17 cellular contexts compared by ENCODE assay signal in genomic region chr14:51335521-51335920, GRCh38.
DNase-seq lines count a peak whose midpoint lies in the region; ATAC-seq, FAIRE-seq and TF ChIP-seq lines count a peak whose summit lies in the region.
"Had no signal": no experiment of that assay in that cellular context is flagged by ENCODE, and none has a peak within 500 bp of the region (broad histone marks: within the 10 kb centered on the region; RNA-seq: fewer than 3 reads in every experiment).

No MANE protein-coding gene starts in this region.

- FAIRE-seq in kidney (lab: Jason Lieb, UNC): no peak
- FAIRE-seq in GM12892 (lab: Jason Lieb, UNC): no peak

- H3K4me1 ChIP-seq in kidney (ENCODE audit: control insufficient read depth in 1 of 2, insufficient read depth in 1 of 2, low read depth in 1 of 2, low read length in 2 of 2) (no peaks in the 10 kb centered on the region), skeletal muscle tissue (ENCODE audit: control insufficient read depth in 3 of 3, insufficient read depth in 3 of 3, low read length in 3 of 3) (peaks cover 18 to 25% (median 24%) of the 10 kb centered on the region in 3 donors)

- no peak overlapping the region for H3K4me3 Mint-ChIP-seq in stimulated activated effector memory CD8-positive, alpha-beta T cell treated with anti-CD3 and anti-CD28 coated beads, Interleukin-12 subunit alpha, Interleukin-12 subunit beta, amount 100 ng/mL, for 72 hours
- H3K4me3 Mint-ChIP-seq: activated CD4-positive, alpha-beta T cell treated with anti-CD3 and anti-CD28 coated beads for 36 hours; H9 had no signal

- H3K27ac Mint-ChIP-seq in stimulated activated effector memory CD8-positive, alpha-beta T cell treated with anti-CD3 and anti-CD28 coated beads, Interleukin-12 subunit alpha, Interleukin-12 subunit beta, amount 100 ng/mL, for 72 hours: no peak overlapping the region
- H3K27ac Mint-ChIP-seq: activated CD4-positive, alpha-beta T cell treated with anti-CD3 and anti-CD28 coated beads for 36 hours had no signal

- H3K4me1 Mint-ChIP-seq in stimulated activated effector memory CD8-positive, alpha-beta T cell treated with anti-CD3 and anti-CD28 coated beads, Interleukin-12 subunit alpha, Interleukin-12 subunit beta, amount 100 ng/mL, for 72 hours: peaks cover 6% of the 10 kb centered on the region

- H3K9ac ChIP-seq in kidney (ENCODE audit: low read length in 2 of 2) (no peak overlapping the region), skeletal muscle tissue (ENCODE audit: low read depth in 1 of 3, low read length in 3 of 3) (no peak overlapping the region)

- TF ChIP-seq CTCF in kidney (IDR thresholded peaks at IDR 0.05; ENCODE audit: borderline replicate concordance, extremely low read depth, insufficient read depth): no peak

- no peaks in the 10 kb centered on the region for H3K36me3 Mint-ChIP-seq in stimulated activated effector memory CD8-positive, alpha-beta T cell treated with anti-CD3 and anti-CD28 coated beads, Interleukin-12 subunit alpha, Interleukin-12 subunit beta, amount 100 ng/mL, for 72 hours

- ATAC-seq in GM21529 (IDR thresholded peaks at IDR 0.05; ENCODE audit: unreplicated experiment): no peak
- no peak for ATAC-seq in HG03039 (IDR thresholded peaks at IDR 0.05; ENCODE audit: unreplicated experiment)
- ATAC-seq in stimulated activated effector memory CD8-positive, alpha-beta T cell treated with anti-CD3 and anti-CD28 coated beads, Interleukin-12 subunit alpha, Interleukin-12 subunit beta, amount 100 ng/mL, for 72 hours: no peak
- ATAC-seq: activated CD4-positive, alpha-beta T cell treated with anti-CD3 and anti-CD28 coated beads for 36 hours had no signal

- H3K27ac ChIP-seq in epithelial cell of prostate: peak overlapping the region; percentile 88
- H3K27ac ChIP-seq in kidney (ENCODE audit: low read depth in 2 of 2, low read length in 2 of 2): no peak overlapping the region
- H3K27ac ChIP-seq in skeletal muscle tissue (ENCODE audit: low read depth, low read length): peak overlapping the region; percentile 42

- H3K36me3 ChIP-seq in kidney (ENCODE audit: control insufficient read depth in 1 of 2, insufficient read depth in 2 of 2, low read length in 2 of 2) (no peaks in the 10 kb centered on the region), skeletal muscle tissue (ENCODE audit: control insufficient read depth in 3 of 3, insufficient read depth in 3 of 3, low read length in 3 of 3) (no peaks in the 10 kb centered on the region)

- no peaks in the 10 kb centered on the region for H3K9me3 ChIP-seq in kidney (ENCODE audit: control insufficient read depth in 1 of 2, low read length in 2 of 2)
- no peaks in the 10 kb centered on the region for H3K9me3 ChIP-seq in skeletal muscle tissue (ENCODE audit: control insufficient read depth in 3 of 3, low read length in 3 of 3)

- no peak overlapping the region for H3K4me3 ChIP-seq in kidney (ENCODE audit: low read length in 2 of 2)
- peak overlapping the region in 1 of 3 donors; percentile 12 for H3K4me3 ChIP-seq in skeletal muscle tissue (ENCODE audit: low read length in 3 of 3)

- no peaks in the 10 kb centered on the region for H3K9me3 Mint-ChIP-seq in stimulated activated effector memory CD8-positive, alpha-beta T cell treated with anti-CD3 and anti-CD28 coated beads, Interleukin-12 subunit alpha, Interleukin-12 subunit beta, amount 100 ng/mL, for 72 hours
- H3K9me3 Mint-ChIP-seq: H9 had no signal

- H3K27me3 ChIP-seq in skeletal muscle tissue (ENCODE audit: control insufficient read depth in 3 of 3, insufficient read depth in 3 of 3, low read length in 3 of 3): no peaks in the 10 kb centered on the region

- intact Hi-C loops in kidney (cut with DNase I): no loop called here

- no peak for TF ChIP-seq POLR2A in GM12892 (IDR thresholded peaks at IDR 0.05; ENCODE audit: low read depth, low read length)

- peak; percentile 84 for DNase-seq in EH (ENCODE audit: low read depth)
- DNase-seq in epithelial cell of prostate (ENCODE audit: low read depth, low spot score): no peak
- DNase-seq in kidney: peak; percentile 80
- DNase-seq in GM12892 (ENCODE audit: insufficient read length): no peak
- DNase-seq in stimulated activated effector memory CD8-positive, alpha-beta T cell treated with anti-CD3 and anti-CD28 coated beads, Interleukin-12 subunit alpha, Interleukin-12 subunit beta, amount 100 ng/mL, for 72 hours (ENCODE audit: low spot score in 2 of 2): no peak
- DNase-seq: ACHN; activated CD4-positive, alpha-beta T cell treated with anti-CD3 and anti-CD28 coated beads for 36 hours; activated T-cell treated with anti-CD3 and anti-CD28 coated beads, Interleukin-2, amount 50 U/mL, for 1 hour; H9; KG1; NCI-H1436 treated with DMSO at 0.1 percent for 48 hours; NCI-H524; stimulated activated CD4-positive, alpha-beta T cell treated with anti-CD3 and anti-CD28 coated beads, Interleukin-4, amount 100 ng/mL, for 24 hours; T-helper 2 cell had no signal

Comparison
In these comparisons a context has a peak if more than half of its experiments do, and no peak if none do; other contexts are left out.
1. DNase-seq: peak in EH (single experiment) and kidney (single experiment); none in epithelial cell of prostate (single experiment), GM12892 (single experiment) and stimulated activated effector memory CD8-positive, alpha-beta T cell treated with anti-CD3 and anti-CD28 coated beads, Interleukin-12 subunit alpha, Interleukin-12 subunit beta, amount 100 ng/mL, for 72 hours (0 of 2).
2. H3K27ac ChIP-seq: peak in epithelial cell of prostate (single experiment) and skeletal muscle tissue (single experiment); none in kidney (0 of 2).